8 cellular contexts compared by ENCODE assay signal in genomic region chr15:60392601-60392985, GRCh38. TPM values are rescaled to one million over a fixed set of nuclear protein-coding genes. Genes with fewer than 3 reads are reported as not detected.
A peak's percentile ranks its signal among the peaks of the same experiment; 100 is the strongest.
DNase-seq lines count a peak whose midpoint lies in the region; ATAC-seq and TF ChIP-seq lines count a peak whose summit lies in the region.

No MANE protein-coding gene starts in this region.

- ATAC-seq in omental fat pad (ENCODE audit: low FRiP score) (peak; percentile 38), HG03039 (IDR thresholded peaks at IDR 0.05; ENCODE audit: unreplicated experiment) (no peak), HG02678 (IDR thresholded peaks at IDR 0.05; ENCODE audit: unreplicated experiment) (no peak), HG03469 (IDR thresholded peaks at IDR 0.05; ENCODE audit: unreplicated experiment) (no peak)

- no peak for TF ChIP-seq CTCF in omental fat pad (IDR thresholded peaks at IDR 0.05)

- DNase-seq in ELR (ENCODE audit: low read depth), result peak; percentile 88
- peak; percentile 96 for DNase-seq in RKO (ENCODE audit: low spot score)
- peak; percentile 81 to 86 for DNase-seq in dermis microvascular lymphatic vessel endothelial cell (ENCODE audit: low read depth in 2 of 2)
- no peak for DNase-seq in omental fat pad (ENCODE audit: low spot score)
- no peak for DNase-seq in NCI-H1105 (lab: John Stamatoyannopoulos, UW)

RNA-seq across cellular contexts. Expression of gene ANXA2, which starts 5.2 kb away (rescaled TPM):
- total RNA-seq in dermis microvascular lymphatic vessel endothelial cell (3,929 and 5,034 TPM in 2 replicates), omental fat pad (1,000 to 10,000 TPM in 3 of 4 donors, 100 to 1,000 TPM in 1; 907 to 1,545 (median 1,123) TPM)

Comparison
In these comparisons a context has a peak if more than half of its experiments do, and no peak if none do; other contexts are left out.
1. DNase-seq: peak in ELR (single experiment), RKO (single experiment) and dermis microvascular lymphatic vessel endothelial cell (2 of 2); none in omental fat pad (single experiment) and NCI-H1105 (single experiment).